9 cellular contexts compared by ENCODE assay signal in genomic region chr9:89495824-89496555, GRCh38. TPM values are rescaled to one million over a fixed set of nuclear protein-coding genes. Genes with fewer than 3 reads are reported as not detected.
DNase-seq lines count a peak whose midpoint lies in the region; ATAC-seq, FAIRE-seq and TF ChIP-seq lines count a peak whose summit lies in the region.
"Had no signal": no experiment of that assay in that cellular context is flagged by ENCODE, and none has a peak within 500 bp of the region (broad histone marks: within the 10 kb centered on the region; RNA-seq: fewer than 3 reads in every experiment).

No MANE protein-coding gene starts in this region.

- H3K36me3 ChIP-seq in HepG2 (replicated peaks in 1 of 2; ENCODE audit: control insufficient read depth in 1 of 2, insufficient read depth in 2 of 2, low read length in 2 of 2) = no peaks in the 10 kb centered on the region
- H3K36me3 ChIP-seq in right lobe of liver = no peaks in the 10 kb centered on the region
- no peaks in the 10 kb centered on the region for H3K36me3 ChIP-seq in mucosa of rectum (ENCODE audit: control insufficient read depth in 2 of 2, insufficient read depth in 2 of 2, low read length in 2 of 2)
- no peaks in the 10 kb centered on the region for H3K36me3 ChIP-seq in small intestine (ENCODE audit: control insufficient read depth in 2 of 2, insufficient read depth in 2 of 2, low read length in 2 of 2)

- TF ChIP-seq POLR2A in HepG2 (IDR thresholded peaks at IDR 0.05; ENCODE audit: insufficient read depth in 1 of 2, low read depth in 2 of 2, low read length in 2 of 2) = no peak
- no peak for TF ChIP-seq POLR2A in right lobe of liver (IDR thresholded peaks at IDR 0.05)

- peaks cover 10% of the 10 kb centered on the region for H3K36me3 Mint-ChIP-seq in activated naive CD8-positive, alpha-beta T cell

- 49% methylated on average over 11 of the region's 12 CpGs for WGBS in HepG2 (ENCODE audit: low lambda C conversion rate)
- WGBS in right lobe of liver (ENCODE audit: insufficient coverage, low coverage, low lambda C conversion rate, missing lambda C conversion rate) = 79% methylated on average over 3 of the region's 12 CpGs
- 65 to 79% (median 74%) methylated on average over 12 of the region's 12 CpGs for WGBS in small intestine, 3 donors

- H3K27me3 Mint-ChIP-seq in activated naive CD8-positive, alpha-beta T cell = no peaks in the 10 kb centered on the region

- H3K9ac ChIP-seq in HepG2 (ENCODE audit: insufficient read depth, low read depth, low read length) (no peak overlapping the region), mucosa of rectum (ENCODE audit: low read depth in 1 of 2, low read length in 2 of 2) (peak overlapping the region; percentile 72)

- TF ChIP-seq CTCF in HepG2 (CRISPR knock-in tag; IDR thresholded peaks at IDR 0.05) (no peak), right lobe of liver (IDR thresholded peaks at IDR 0.05) (no peak)

- CTCF ChIA-PET in HepG2 (lab: Yijun Ruan, JAX; ENCODE audit: low intra/inter-chr PET ratio, low total read pairs) = no interaction called here

- H3K27ac Mint-ChIP-seq in activated naive CD8-positive, alpha-beta T cell = peak overlapping the region; percentile 97

- no peak for FAIRE-seq in HepG2 (lab: Jason Lieb, UNC)
- FAIRE-seq in small intestine (lab: Jason Lieb, UNC) = no peak

- intact Hi-C loops in HepG2 (cut with micrococcal nuclease; ENCODE audit: unreplicated experiment) (no loop called here), right lobe of liver (cut with DNase I) (no loop called here)

- H3K4me1 Mint-ChIP-seq in activated naive CD8-positive, alpha-beta T cell (ENCODE audit: low read depth) = peaks cover 85% of the 10 kb centered on the region

- H3K79me2 ChIP-seq in HepG2 (ENCODE audit: insufficient read depth, low read length) = no peaks in the 10 kb centered on the region

- no peaks in the 10 kb centered on the region for H4K20me1 ChIP-seq in HepG2 (ENCODE audit: insufficient read depth, low read length)

- DNase-seq in HepG2 (ENCODE audit: low spot score) (no peak), right lobe of liver (no peak), NCI-H2081 treated with DMSO at 0.1 percent for 48 hours (lab: John Stamatoyannopoulos, UW) (no peak), small intestine (no peak), NCI-H2171 treated with DMSO at 0.1 percent for 48 hours (lab: John Stamatoyannopoulos, UW) (no peak)
- DNase-seq in activated CD4-positive, CD25-positive, alpha-beta regulatory T cell (lab: John Stamatoyannopoulos, UW) = no peak
- DNase-seq: NCI-H82 had no signal

- no TSS peak for BruUV-seq in HepG2 (replicated peaks; lab: Mats Ljungman, UMichigan)

- H3K9me3 Mint-ChIP-seq in activated naive CD8-positive, alpha-beta T cell (ENCODE audit: low read depth) = no peaks in the 10 kb centered on the region

- H3K27ac ChIP-seq in HepG2 (ENCODE audit: extremely low read length, insufficient read depth, low read length) = no peak overlapping the region
- no peak overlapping the region for H3K27ac ChIP-seq in right lobe of liver
- H3K27ac ChIP-seq in mucosa of rectum (ENCODE audit: low read depth in 2 of 2, low read length in 2 of 2) = peak overlapping the region; percentile 38 to 78
- H3K27ac ChIP-seq in small intestine (ENCODE audit: low read depth in 1 of 2, low read length in 1 of 2) = peak overlapping the region in 1 of 2 donors; percentile 65

- H3K4me1 ChIP-seq in HepG2 (ENCODE audit: insufficient read depth, low read length) = peaks cover 8% of the 10 kb centered on the region
- no peaks in the 10 kb centered on the region for H3K4me1 ChIP-seq in right lobe of liver
- peaks cover 10 to 33% of the 10 kb centered on the region in 2 donors for H3K4me1 ChIP-seq in mucosa of rectum (ENCODE audit: control insufficient read depth in 2 of 2, insufficient read depth in 2 of 2, low read length in 2 of 2)
- H3K4me1 ChIP-seq in small intestine (ENCODE audit: control insufficient read depth in 2 of 2, insufficient read depth in 1 of 2, low read depth in 1 of 2, low read length in 1 of 2) = peaks cover 2 to 13% of the 10 kb centered on the region in 2 donors

- peaks cover 7 to 64% of the 10 kb centered on the region in 2 experiments; a peak in 4 of 5 replicates for H3K27me3 ChIP-seq in HepG2 (ENCODE audit: control insufficient read depth in 1 of 2, insufficient read depth in 2 of 2, low read length in 2 of 2)
- no peaks in the 10 kb centered on the region for H3K27me3 ChIP-seq in right lobe of liver
- H3K27me3 ChIP-seq in mucosa of rectum (ENCODE audit: control insufficient read depth in 2 of 2, insufficient read depth in 2 of 2, low read length in 2 of 2) = no peaks in the 10 kb centered on the region
- no peaks in the 10 kb centered on the region for H3K27me3 ChIP-seq in small intestine (ENCODE audit: control insufficient read depth in 2 of 2, insufficient read depth in 2 of 2, low read length in 2 of 2)

- H3K4me3 ChIP-seq in HepG2 (replicated peaks in 1 of 3; ENCODE audit: insufficient read depth in 1 of 3, low read depth in 2 of 3, low read length in 3 of 3) = no peak overlapping the region
- peak overlapping the region in 1 of 3 donors; percentile 60 for H3K4me3 ChIP-seq in right lobe of liver
- H3K4me3 ChIP-seq in mucosa of rectum (ENCODE audit: low read length in 2 of 2) = peak overlapping the region; percentile 69 to 80
- H3K4me3 ChIP-seq in small intestine (ENCODE audit: low read depth in 1 of 2, low read length in 2 of 2) = peak overlapping the region in 1 of 2 donors; percentile 88

- no peak for TF ChIP-seq EP300 in HepG2 (IDR thresholded peaks at IDR 0.05; ENCODE audit: low read depth in 2 of 2, low read length in 2 of 2)
- no peak for TF ChIP-seq EP300 in HepG2 (CRISPR knock-in tag; IDR thresholded peaks at IDR 0.05; ENCODE audit: borderline replicate concordance)

- H3K4me3 Mint-ChIP-seq in activated naive CD8-positive, alpha-beta T cell = peak overlapping the region; percentile 97

- POLR2A ChIA-PET in HepG2 (lab: Yijun Ruan, JAX) = no interaction called here

- in situ Hi-C loops in HepG2 (cut with HindIII; ENCODE audit: extremely low pct_ligation_motif_present, low pct_unique_long_range_greater_than_20kb) = no loop called here

- H3K9me3 ChIP-seq in HepG2 (ENCODE audit: low read length) = no peaks in the 10 kb centered on the region
- no peaks in the 10 kb centered on the region for H3K9me3 ChIP-seq in right lobe of liver
- no peaks in the 10 kb centered on the region for H3K9me3 ChIP-seq in mucosa of rectum (ENCODE audit: control insufficient read depth in 2 of 2, low read length in 2 of 2)
- H3K9me3 ChIP-seq in small intestine (ENCODE audit: control insufficient read depth, low read depth) = no peaks in the 10 kb centered on the region

- H2AFZ ChIP-seq in HepG2 (ENCODE audit: low read length) = no peak overlapping the region

- no peak overlapping the region for H3K4me2 ChIP-seq in HepG2 (ENCODE audit: low read depth, low read length)

- TF ChIP-seq RAD21 in HepG2 (CRISPR knock-in tag; IDR thresholded peaks at IDR 0.05) = no peak

- ATAC-seq in HepG2 (peak; percentile 22; the same call in 1 of the 3 replicates), right lobe of liver (no peak)

TF ChIP-seq in HepG2, 621 proteins besides CTCF, POLR2A, EP300 and RAD21:
- TF ChIP-seq KAT2B (IDR thresholded peaks at IDR 0.05; ENCODE audit: borderline replicate concordance, low read depth, low read length) (peak; percentile 73; the same call in 1 of the 2 replicates), CERS6 (CRISPR knock-in tag; IDR thresholded peaks at IDR 0.05) (no peak)

RNA-seq across cellular contexts. Expression of gene SEMA4D, which starts 1.9 kb away (rescaled TPM):
- total RNA-seq in HepG2 (2016; rRNA removed; fragmentation: Illumina TruSeq; extraction: Trizol) (0.07 and 0.13 TPM in 2 replicates), right lobe of liver (1 to 10 TPM; 2.0 to 7.5 (median 3.5) TPM)
- total RNA-seq in HepG2 (2016; cell fraction: cytosol; rRNA removed; fragmentation: Illumina TruSeq; extraction: Trizol; ENCODE audit: low read depth) = 0.26 TPM in 1 of 2 replicates, not detected in the other
- total RNA-seq in HepG2 (2016; cell fraction: insoluble cytoplasmic fraction; rRNA removed; fragmentation: Illumina TruSeq; extraction: Trizol) = 0.10 and 0.13 TPM in 2 replicates
- 0.07 and 0.28 TPM in 2 replicates for total RNA-seq in HepG2 (2016; cell fraction: membrane; rRNA removed; fragmentation: Illumina TruSeq; extraction: Trizol)
- 0.44 and 0.87 TPM in 2 replicates for total RNA-seq in HepG2 (2016; cell fraction: nucleus; rRNA removed; fragmentation: Illumina TruSeq; extraction: Trizol)
- polyA plus RNA-seq in HepG2 (2011; rRNA removed) (0.16 and 0.17 TPM in 2 replicates), small intestine (1 to 10 TPM in 2 of 3 donors, under 1 TPM in 1; 0.67 to 8.8 (median 4.6) TPM)
- polyA plus RNA-seq in HepG2 (2011; cell fraction: cytosol; rRNA removed) = 0.12 and 0.23 TPM in 2 replicates
- 0.97 and 1.2 TPM in 2 replicates for polyA plus RNA-seq in HepG2 (2011; cell fraction: nucleus; rRNA removed)
- 0.85 and 1.2 TPM in 2 replicates for polyA plus RNA-seq in HepG2 (2012)
- polyA plus RNA-seq in HepG2 (2016; cell fraction: cytosol; fragmentation: Illumina TruSeq; extraction: Trizol; ENCODE audit: low read depth) = 0.08 TPM in 1 of 2 replicates, not detected in the other
- polyA plus RNA-seq in HepG2 (2016; cell fraction: insoluble cytoplasmic fraction; fragmentation: Illumina TruSeq; extraction: Trizol; ENCODE audit: low read depth) = 0.10 and 0.16 TPM in 2 replicates
- polyA plus RNA-seq in HepG2 (2016; cell fraction: membrane; fragmentation: Illumina TruSeq; extraction: Trizol; ENCODE audit: low read depth) = 0.08 and 0.11 TPM in 2 replicates
- polyA plus RNA-seq in HepG2 (2016; cell fraction: nucleus; fragmentation: Illumina TruSeq; extraction: Trizol; ENCODE audit: insufficient read depth, low read depth) = 0.31 and 0.86 TPM in 2 replicates
- 0.38 and 11.1 TPM in 2 replicates for polyA minus RNA-seq in HepG2 (2011; rRNA and poly(A)+ RNA removed; ENCODE audit: low replicate concordance)
- 2.1 TPM in 1 of 2 replicates, not detected in the other for polyA minus RNA-seq in HepG2 (2011; cell fraction: cytosol; rRNA and poly(A)+ RNA removed)
- 0.26 and 0.87 TPM in 2 replicates for polyA minus RNA-seq in HepG2 (2011; cell fraction: nucleus; rRNA and poly(A)+ RNA removed)

Comparison
In these comparisons a context has a peak if more than half of its experiments do, and no peak if none do; other contexts are left out.
1. H3K27ac ChIP-seq: peak in mucosa of rectum (2 of 2); none in HepG2 (single experiment) and right lobe of liver (0 of 3).
2. H3K4me3 ChIP-seq: peak in mucosa of rectum (2 of 2); none in HepG2 (0 of 3).